ENCODE assay signal across 25 cellular contexts in the genomic region with DNA sequence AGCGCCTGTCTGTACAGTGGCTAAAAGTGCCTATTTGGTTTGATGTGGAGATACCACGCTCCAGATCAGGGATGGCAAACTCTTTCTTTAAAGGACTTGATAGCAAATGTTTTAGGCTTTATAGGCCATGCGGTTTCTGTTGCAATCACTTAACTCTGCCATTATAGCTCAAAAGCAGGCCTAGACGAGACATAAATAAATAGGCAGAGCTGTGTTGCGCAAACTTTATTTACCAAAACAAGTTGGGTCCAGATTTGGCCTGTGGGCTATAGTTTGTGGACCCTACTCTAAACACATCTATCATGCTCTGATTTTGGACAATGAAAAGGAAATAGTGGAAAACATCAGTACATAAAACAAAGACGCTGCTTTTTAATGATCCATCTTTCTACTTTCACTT.
"Had no signal": no experiment of that assay in that cellular context is flagged by ENCODE, and none has a peak within 500 bp of the region (broad histone marks: within the 10 kb centered on the region; RNA-seq: fewer than 3 reads in every experiment).

No MANE protein-coding gene starts in this region.

- H3K27ac ChIP-seq: epithelial cell of prostate, neutrophil, parathyroid adenoma, suprapubic skin, transverse colon, vagina had no signal

- DNase-seq: effector CD8-positive, alpha-beta T cell; endodermal cell; foreskin melanocyte; kidney; mesenchymal stem cell; mucosa of descending colon; naive B cell; stimulated activated CD4-positive, alpha-beta T cell treated with anti-CD3 and anti-CD28 coated beads, Interleukin-12 subunit alpha, Interleukin-12 subunit beta, amount 100 ng/mL, for 4 hours; stimulated activated CD4-positive, alpha-beta T cell treated with anti-CD3 and anti-CD28 coated beads, Interleukin-1b, Interleukin-23, amount 100 ng/mL, for 48 hours; stimulated activated CD4-positive, alpha-beta T cell treated with anti-CD3 and anti-CD28 coated beads, Interleukin-4, amount 100 ng/mL, for 1 hour; stimulated activated CD8-positive, alpha-beta memory T cell treated with anti-CD3 and anti-CD28 coated beads, Interleukin-4, amount 100 ng/mL, for 48 hours; stimulated activated naive CD4-positive, alpha-beta T cell; stimulated activated naive CD8-positive, alpha-beta T cell treated with anti-CD3 and anti-CD28 coated beads, Interleukin-15, amount 100 ng/mL, for 72 hours; transverse colon had no signal

- H3K9me3 ChIP-seq: mucosa of descending colon, neutrophil, suprapubic skin, transverse colon, vagina had no signal

- H3K9ac ChIP-seq: parathyroid adenoma had no signal

- H3K36me3 ChIP-seq: neutrophil, suprapubic skin, transverse colon, vagina had no signal

- H3K27me3 ChIP-seq: suprapubic skin, transverse colon, vagina had no signal

- FAIRE-seq: colon, kidney had no signal

- H3K4me3 ChIP-seq: mucosa of descending colon, smooth muscle cell, suprapubic skin, transverse colon, vagina had no signal

- H3K79me2 ChIP-seq: parathyroid adenoma had no signal

- H2AFZ ChIP-seq: parathyroid adenoma had no signal

- H3K4me1 ChIP-seq: parathyroid adenoma, suprapubic skin, transverse colon, vagina had no signal

- ATAC-seq: esophagus mucosa; left lobe of liver; mucosa of descending colon; natural killer cell treated with Interleukin-12 subunit alpha and Interleukin-12 subunit beta and Interleukin-15 and Interleukin-18, amount 100 ng/mL, for 72 hours; sciatic nerve; stimulated activated naive CD8-positive, alpha-beta T cell treated with anti-CD3 and anti-CD28 coated beads, Interleukin-15, amount 100 ng/mL, for 72 hours had no signal

- H3K4me2 ChIP-seq: smooth muscle cell had no signal
